8 cellular contexts compared by ENCODE assay signal in genomic region chr5:102090770-102091169, GRCh38.
DNase-seq lines count a peak whose midpoint lies in the region; ATAC-seq and TF ChIP-seq lines count a peak whose summit lies in the region.

No MANE protein-coding gene starts in this region.

- H3K36me3 ChIP-seq in SJCRH30 (no peaks in the 10 kb centered on the region), right lobe of liver (no peaks in the 10 kb centered on the region)

- peak; percentile 15 for DNase-seq in EH (ENCODE audit: low read depth)
- peak; percentile 41 for DNase-seq in HT1080 (ENCODE audit: low read depth)
- peak; percentile 71 to 83 for DNase-seq in SJCRH30
- DNase-seq in right lobe of liver, result no peak
- DNase-seq in GM19238 (ENCODE audit: insufficient read length, low spot score), result no peak
- no peak for DNase-seq in NK-92 (lab: John Stamatoyannopoulos, UW; ENCODE audit: unreplicated experiment)

- no peaks in the 10 kb centered on the region for H3K27me3 ChIP-seq in SJCRH30
- H3K27me3 ChIP-seq in right lobe of liver, result no peaks in the 10 kb centered on the region

- ATAC-seq in GM21360 (IDR thresholded peaks at IDR 0.05; ENCODE audit: unreplicated experiment) (peak; percentile 76), right lobe of liver (peak; percentile 32 to 61 (median 46)), HG02588 (IDR thresholded peaks at IDR 0.05; ENCODE audit: unreplicated experiment) (no peak)

- H3K4me3 ChIP-seq in SJCRH30 (no peak overlapping the region), right lobe of liver (no peak overlapping the region)

- TF ChIP-seq CTCF in right lobe of liver (IDR thresholded peaks at IDR 0.05), result peak in 1 of 4 donors; percentile 38

- H3K27ac ChIP-seq in SJCRH30 (no peak overlapping the region), right lobe of liver (no peak overlapping the region)

- no peak for TF ChIP-seq POLR2A in right lobe of liver (IDR thresholded peaks at IDR 0.05)

- H3K9me3 ChIP-seq in SJCRH30 (replicated peaks), result no peaks in the 10 kb centered on the region
- H3K9me3 ChIP-seq in right lobe of liver, result no peaks in the 10 kb centered on the region

- H3K4me1 ChIP-seq in SJCRH30, result no peaks in the 10 kb centered on the region
- H3K4me1 ChIP-seq in right lobe of liver, result no peaks in the 10 kb centered on the region

- intact Hi-C loops in right lobe of liver (cut with DNase I), result no loop called here

Comparison
In these comparisons a context has a peak if more than half of its experiments do, and no peak if none do; other contexts are left out.
1. DNase-seq: peak in EH (single experiment), HT1080 (single experiment) and SJCRH30 (2 of 2); none in right lobe of liver (0 of 3), GM19238 (single experiment) and NK-92 (single experiment).